In genomic region chr2:96142217-96143113, GRCh38 we compare ENCODE assay signal across 8 cellular contexts. TPM values are rescaled to one million over a fixed set of nuclear protein-coding genes. Genes with fewer than 3 reads are reported as not detected.
DNase-seq lines count a peak whose midpoint lies in the region; ATAC-seq and TF ChIP-seq lines count a peak whose summit lies in the region.

No MANE protein-coding gene starts in this region.

- no peaks in the 10 kb centered on the region for H3K36me3 ChIP-seq in prostate gland
- H3K36me3 ChIP-seq in colonic mucosa: no peaks in the 10 kb centered on the region

- H3K27me3 ChIP-seq in prostate gland (replicated peaks; ENCODE audit: insufficient read depth): no peaks in the 10 kb centered on the region
- H3K27me3 ChIP-seq in colonic mucosa: no peaks in the 10 kb centered on the region

- 86% methylated on average over 24 of the region's 26 CpGs for WGBS in prostate gland

- H3K4me3 ChIP-seq in prostate gland: no peak overlapping the region
- no peak overlapping the region for H3K4me3 ChIP-seq in colonic mucosa

- intact Hi-C loops in prostate gland (cut with DNase I): no loop called here
- intact Hi-C loops in colonic mucosa (cut with DNase I): no loop called here

- POLR2A ChIA-PET in GM10248 (lab: Yijun Ruan, JAX): interaction anchor here (0.6 to 7.4 kb wide), 11 partner anchors 10 to 131 kb away, joined by 3 to 43 read pairs (median 5); no protein-coding TSS in a partner anchor

- no peak overlapping the region for H3K27ac ChIP-seq in prostate gland
- H3K27ac ChIP-seq in colonic mucosa: no peak overlapping the region

- H3K4me1 ChIP-seq in prostate gland (replicated peaks) (no peaks in the 10 kb centered on the region), colonic mucosa (no peaks in the 10 kb centered on the region)

- CTCF ChIA-PET in GM10248 (lab: Yijun Ruan, JAX): interaction anchor here (0.7 to 20.4 kb wide), 17 partner anchors 11 to 369 kb away, joined by 3 to 658 read pairs (median 4); partner anchors contain the start of gene ADRA2B

- peak; percentile 66 for DNase-seq in GM10248 (ENCODE audit: extremely low spot score)
- peak; percentile 34 for DNase-seq in SW480 (ENCODE audit: low spot score)
- DNase-seq in activated gamma-delta T cell treated with anti-CD3 and anti-CD28 coated beads, Interleukin-2, amount 50 U/mL, for 16 hours (ENCODE audit: low read depth): peak; percentile 60
- DNase-seq in stimulated activated CD4-positive, alpha-beta T cell treated with anti-CD3 and anti-CD28 coated beads, Interleukin-15, amount 100 ng/mL, for 24 hours: peak; percentile 90
- DNase-seq in prostate gland (ENCODE audit: low spot score): no peak
- DNase-seq in colonic mucosa: no peak

- ATAC-seq in GM21528 (IDR thresholded peaks at IDR 0.05; ENCODE audit: low FRiP score, unreplicated experiment): no peak
- ATAC-seq in HG03442 (IDR thresholded peaks at IDR 0.05; ENCODE audit: unreplicated experiment): no peak

- TF ChIP-seq POLR2A in prostate gland (IDR thresholded peaks at IDR 0.05): no peak

- H3K9ac ChIP-seq in colonic mucosa (ENCODE audit: low read depth in 2 of 2, low read length in 2 of 2): no peak overlapping the region

- H3K9me3 ChIP-seq in prostate gland (no peaks in the 10 kb centered on the region), colonic mucosa (no peaks in the 10 kb centered on the region)

- peak; percentile 73 for TF ChIP-seq CTCF in GM10248 (IDR thresholded peaks at IDR 0.05; ENCODE audit: control extremely low read depth, extremely low read depth, low read depth, missing control alignments)
- no peak for TF ChIP-seq CTCF in prostate gland (IDR thresholded peaks at IDR 0.05)
- no peak for TF ChIP-seq CTCF in colonic mucosa (IDR thresholded peaks at IDR 0.05)

RNA-seq across cellular contexts. Expression of gene DUSP2, which starts 2.8 kb away (rescaled TPM):
- total RNA-seq in prostate gland (10 to 100 TPM in 1 of 2 donors, 1 to 10 TPM in 1; 5.2 to 45.7 TPM), colonic mucosa (1 to 10 TPM; 1.6 to 5.1 TPM)

RNA-seq across cellular contexts. Expression of gene ASTL, which starts 4.2 kb away (rescaled TPM):
- total RNA-seq in prostate gland (under 1 TPM in 1 of 2 donors, not detected in 1; 0.57 TPM), colonic mucosa (under 1 TPM in 1 of 2 donors, not detected in 1; 0.82 TPM)

RNA-seq across cellular contexts. Expression of gene ADRA2B, which starts 26.1 kb away (rescaled TPM):
- total RNA-seq in prostate gland: 1 to 10 TPM in 1 of 2 donors, under 1 TPM in 1; 0.23 to 5.0 TPM
- under 1 TPM; 0.54 to 0.90 TPM for total RNA-seq in colonic mucosa

Comparison
In these comparisons a context has a peak if more than half of its experiments do, and no peak if none do; other contexts are left out.
1. DNase-seq: peak in GM10248 (single experiment), SW480 (single experiment), activated gamma-delta T cell treated with anti-CD3 and anti-CD28 coated beads, Interleukin-2, amount 50 U/mL, for 16 hours (single experiment) and stimulated activated CD4-positive, alpha-beta T cell treated with anti-CD3 and anti-CD28 coated beads, Interleukin-15, amount 100 ng/mL, for 24 hours (single experiment); none in prostate gland (single experiment) and colonic mucosa (single experiment).